22 cellular contexts compared by ENCODE assay signal in genomic region chr6:167788531-167788903, GRCh38.
"Had no signal": no experiment of that assay in that cellular context is flagged by ENCODE, and none has a peak within 500 bp of the region (broad histone marks: within the 10 kb centered on the region; RNA-seq: fewer than 3 reads in every experiment).

No MANE protein-coding gene starts in this region.

- DNase-seq: activated B cell treated with CpG ODN at 0.5 μM for 24 hours; activated CD4-positive, alpha-beta T cell treated with anti-CD3 and anti-CD28 coated beads for 4 hours; activated CD4-positive, alpha-beta T cell treated with anti-CD3 and anti-CD28 coated beads, Interleukin-2, amount 50 U/mL, for 48 hours; activated CD8-positive, alpha-beta memory T cell treated with anti-CD3 and anti-CD28 coated beads, Interleukin-2, amount 50 U/mL, for 48 hours; activated naive CD4-positive, alpha-beta T cell; activated T-cell treated with anti-CD3 and anti-CD28 coated beads, Interleukin-2, amount 50 U/mL, for 4 hours; heart right ventricle; mesenchymal stem cell; mucosa of descending colon; nephron progenitor cell; stimulated activated CD4-positive, alpha-beta T cell treated with anti-CD3 and anti-CD28 coated beads, Interleukin-12 subunit alpha, Interleukin-12 subunit beta, amount 100 ng/mL, for 4 hours; stimulated activated CD4-positive, alpha-beta T cell treated with anti-CD3 and anti-CD28 coated beads, Interleukin-4, amount 100 ng/mL, for 4 hours; stimulated activated naive CD8-positive, alpha-beta T cell treated with anti-CD3 and anti-CD28 coated beads, Interleukin-15, Interleukin-2, amounts not matched to agents 100 U/mL and 50 U/mL, for 24 hours; T-helper 17 cell; thyroid gland had no signal

- ATAC-seq: activated T-cell treated with anti-CD3 and anti-CD28 coated beads, Interleukin-2, amount 50 U/mL, for 4 hours; heart right ventricle; left colon; mucosa of descending colon; stimulated activated naive CD8-positive, alpha-beta T cell treated with anti-CD3 and anti-CD28 coated beads, Interleukin-15, Interleukin-2, amounts not matched to agents 100 U/mL and 50 U/mL, for 24 hours; T-helper 17 cell had no signal

- H3K4me1 ChIP-seq: adrenal gland, ascending aorta, colonic mucosa, prostate gland had no signal

- H3K27ac ChIP-seq: adrenal gland, ascending aorta, colonic mucosa, heart right ventricle, prostate gland, thyroid gland had no signal

- H3K9me3 ChIP-seq: adrenal gland, ascending aorta, colonic mucosa, heart right ventricle, mucosa of descending colon, prostate gland, thyroid gland had no signal

- FAIRE-seq: endometrium, keratinocyte had no signal

- H3K36me3 ChIP-seq: adrenal gland, ascending aorta, colonic mucosa, heart right ventricle, prostate gland, thyroid gland had no signal

- H3K27me3 ChIP-seq: adrenal gland, ascending aorta, colonic mucosa, heart right ventricle, thyroid gland had no signal

- H3K4me3 ChIP-seq: adrenal gland, ascending aorta, colonic mucosa, heart right ventricle, mucosa of descending colon, prostate gland, thyroid gland had no signal
